Comparison of ENCODE assay signal across 16 cellular contexts in genomic region chr10:79074732-79075131, GRCh38. TPM values are rescaled to one million over a fixed set of nuclear protein-coding genes. Genes with fewer than 3 reads are reported as not detected.
DNase-seq lines count a peak whose midpoint lies in the region; ATAC-seq and TF ChIP-seq lines count a peak whose summit lies in the region.
"Had no signal": no experiment of that assay in that cellular context is flagged by ENCODE, and none has a peak within 500 bp of the region (broad histone marks: within the 10 kb centered on the region; RNA-seq: fewer than 3 reads in every experiment).

No MANE protein-coding gene starts in this region.

- H3K36me3 ChIP-seq in Peyer's patch (no peaks in the 10 kb centered on the region), prostate gland (no peaks in the 10 kb centered on the region)

- H3K27ac ChIP-seq in Peyer's patch, result peak overlapping the region in 3 of 4 donors; percentile 94 to 100 (median 97)
- H3K27ac ChIP-seq in right cardiac atrium (ENCODE audit: low read length), result peak overlapping the region; percentile 34
- peak overlapping the region; percentile 97 to 99 for H3K27ac ChIP-seq in prostate gland
- H3K27ac ChIP-seq: SJSA1 had no signal

- H3K4me3 Mint-ChIP-seq in stimulated activated naive B cell treated with anti-CD40 and anti-IgM and Interleukin-4, amounts not matched to agents 10 μg/mL and 1 μg/mL and 100 μg/mL, for 72 hours, result no peak overlapping the region
- H3K4me3 Mint-ChIP-seq in immature natural killer cell, result no peak overlapping the region
- H3K4me3 Mint-ChIP-seq: activated T-helper 17 cell treated with anti-CD3 and anti-CD28 coated beads, Interleukin-2, amount 50 U/mL, for 72 hours; CD4-positive, alpha-beta memory T cell had no signal

- H3K27me3 ChIP-seq in Peyer's patch (no peaks in the 10 kb centered on the region), right cardiac atrium (ENCODE audit: control insufficient read depth, insufficient read depth) (no peaks in the 10 kb centered on the region), prostate gland (replicated peaks; ENCODE audit: insufficient read depth) (no peaks in the 10 kb centered on the region)
- H3K27me3 ChIP-seq: SJSA1 had no signal

- TF ChIP-seq POLR2A in Peyer's patch (IDR thresholded peaks at IDR 0.05) (peak; percentile 59 to 71), prostate gland (IDR thresholded peaks at IDR 0.05) (no peak)

- peaks cover 34 to 51% of the 10 kb centered on the region in 2 donors for H3K27me3 Mint-ChIP-seq in stimulated activated naive B cell treated with anti-CD40 and anti-IgM and Interleukin-4, amounts not matched to agents 10 μg/mL and 1 μg/mL and 100 μg/mL, for 72 hours
- peaks cover under 1 to 5% (median 5%) of the 10 kb centered on the region in 3 donors for H3K27me3 Mint-ChIP-seq in immature natural killer cell (ENCODE audit: low read depth in 3 of 3)
- H3K27me3 Mint-ChIP-seq: activated T-helper 17 cell treated with anti-CD3 and anti-CD28 coated beads, Interleukin-2, amount 50 U/mL, for 72 hours; CD4-positive, alpha-beta memory T cell had no signal

- ATAC-seq in right cardiac atrium, result no peak
- ATAC-seq in stimulated activated naive B cell treated with anti-CD40 and anti-IgM and Interleukin-4, amounts not matched to agents 10 μg/mL and 1 μg/mL and 100 μg/mL, for 72 hours (replicated peaks), result no peak
- ATAC-seq in GM18868 (IDR thresholded peaks at IDR 0.05; ENCODE audit: unreplicated experiment), result no peak
- ATAC-seq: activated T-helper 17 cell treated with anti-CD3 and anti-CD28 coated beads, Interleukin-2, amount 50 U/mL, for 72 hours had no signal

- WGBS in right cardiac atrium, result 51% methylated on average over 4 of the region's 4 CpGs
- WGBS in prostate gland, result 27% methylated on average over 4 of the region's 4 CpGs

- no peaks in the 10 kb centered on the region for H3K9me3 Mint-ChIP-seq in stimulated activated naive B cell treated with anti-CD40 and anti-IgM and Interleukin-4, amounts not matched to agents 10 μg/mL and 1 μg/mL and 100 μg/mL, for 72 hours
- no peaks in the 10 kb centered on the region for H3K9me3 Mint-ChIP-seq in immature natural killer cell
- H3K9me3 Mint-ChIP-seq: activated T-helper 17 cell treated with anti-CD3 and anti-CD28 coated beads, Interleukin-2, amount 50 U/mL, for 72 hours; CD4-positive, alpha-beta memory T cell had no signal

- H3K9me3 ChIP-seq in Peyer's patch (no peaks in the 10 kb centered on the region), right cardiac atrium (ENCODE audit: control insufficient read depth, low read length) (no peaks in the 10 kb centered on the region), prostate gland (no peaks in the 10 kb centered on the region)
- H3K9me3 ChIP-seq: SJSA1 had no signal

- DNase-seq in DMS79 treated with DMSO at 0.1 percent for 48 hours (lab: John Stamatoyannopoulos, UW), result peak; percentile 18
- peak in 2 of 3 donors; percentile 82 to 86 for DNase-seq in Peyer's patch
- DNase-seq in right cardiac atrium, result peak in 1 of 3 donors; percentile 50
- DNase-seq in prostate gland (ENCODE audit: low spot score), result no peak
- no peak for DNase-seq in stimulated activated naive B cell treated with anti-CD40 and anti-IgM and Interleukin-4, amounts not matched to agents 10 μg/mL and 1 μg/mL and 100 μg/mL, for 72 hours
- DNase-seq in NCI-H1436 treated with DMSO at 0.1 percent for 48 hours (lab: John Stamatoyannopoulos, UW), result no peak
- DNase-seq in immature natural killer cell, result no peak
- DNase-seq: activated CD4-positive, CD25-positive, alpha-beta regulatory T cell; CD4-positive, alpha-beta memory T cell; H7; Karpas-422; NCI-H446 treated with DMSO at 0.1 percent for 48 hours; retina had no signal

- H3K4me1 Mint-ChIP-seq in stimulated activated naive B cell treated with anti-CD40 and anti-IgM and Interleukin-4, amounts not matched to agents 10 μg/mL and 1 μg/mL and 100 μg/mL, for 72 hours, result peaks cover 27 to 70% of the 10 kb centered on the region in 2 donors
- H3K4me1 Mint-ChIP-seq in immature natural killer cell, result peaks cover 70 to 75% of the 10 kb centered on the region in 2 donors

- H3K4me3 ChIP-seq in Peyer's patch (peak overlapping the region in 2 of 4 donors; percentile 39 to 88), right cardiac atrium (ENCODE audit: low read length) (no peak overlapping the region), prostate gland (no peak overlapping the region)
- H3K4me3 ChIP-seq: SJSA1 had no signal

- H3K4me1 ChIP-seq in Peyer's patch, result peaks cover 10 to 84% (median 43%) of the 10 kb centered on the region in 4 donors
- H3K4me1 ChIP-seq in right cardiac atrium (ENCODE audit: control insufficient read depth, insufficient read depth, low read length), result peaks cover 62% of the 10 kb centered on the region
- H3K4me1 ChIP-seq in prostate gland (replicated peaks), result peaks cover 51% of the 10 kb centered on the region

- no peak overlapping the region for H3K27ac Mint-ChIP-seq in stimulated activated naive B cell treated with anti-CD40 and anti-IgM and Interleukin-4, amounts not matched to agents 10 μg/mL and 1 μg/mL and 100 μg/mL, for 72 hours
- H3K27ac Mint-ChIP-seq in immature natural killer cell, result no peak overlapping the region
- H3K27ac Mint-ChIP-seq: activated T-helper 17 cell treated with anti-CD3 and anti-CD28 coated beads, Interleukin-2, amount 50 U/mL, for 72 hours had no signal

- no peak for TF ChIP-seq CTCF in Peyer's patch (IDR thresholded peaks at IDR 0.05)
- TF ChIP-seq CTCF in prostate gland (IDR thresholded peaks at IDR 0.05), result no peak

- intact Hi-C loops in right cardiac atrium (cut with DNase I), result loop anchor here (5.0 to 10.0 kb wide), 7 partner anchors 50 to 123 kb away; no protein-coding TSS in a partner anchor
- intact Hi-C loops in prostate gland (cut with DNase I), result loop anchor here (5.0 kb wide), 4 partner anchors 83 to 862 kb away; no protein-coding TSS in a partner anchor

- H3K36me3 Mint-ChIP-seq in stimulated activated naive B cell treated with anti-CD40 and anti-IgM and Interleukin-4, amounts not matched to agents 10 μg/mL and 1 μg/mL and 100 μg/mL, for 72 hours, result peaks cover 0 to 2% of the 10 kb centered on the region in 2 donors
- no peaks in the 10 kb centered on the region for H3K36me3 Mint-ChIP-seq in immature natural killer cell

RNA-seq across cellular contexts. Expression of gene ZMIZ1, which starts 6.0 kb away (rescaled TPM):
- total RNA-seq in Peyer's patch, result 10 to 100 TPM; 40.4 to 86.7 (median 73.2) TPM
- total RNA-seq in right cardiac atrium, result 10 to 100 TPM; 67.4 to 83.1 (median 72.9) TPM
- 38.0 TPM for polyA plus RNA-seq in right cardiac atrium
- 10 to 100 TPM; 69.6 to 78.5 TPM for total RNA-seq in prostate gland
- 1 to 10 TPM; 1.2 to 9.5 (median 1.8) TPM for polyA plus RNA-seq in immature natural killer cell

Comparison
In these comparisons a context has a peak if more than half of its experiments do, and no peak if none do; other contexts are left out.
1. DNase-seq: peak in DMS79 treated with DMSO at 0.1 percent for 48 hours (single experiment) and Peyer's patch (2 of 3); none in prostate gland (single experiment), stimulated activated naive B cell treated with anti-CD40 and anti-IgM and Interleukin-4, amounts not matched to agents 10 μg/mL and 1 μg/mL and 100 μg/mL, for 72 hours (single experiment), NCI-H1436 treated with DMSO at 0.1 percent for 48 hours (single experiment) and immature natural killer cell (0 of 3).
2. H3K27ac ChIP-seq: peak in every context shown above with its lines; median percentile 98 in prostate gland; 97 in Peyer's patch; 34 in right cardiac atrium.